31 cellular contexts compared by ENCODE assay signal in the genomic region with DNA sequence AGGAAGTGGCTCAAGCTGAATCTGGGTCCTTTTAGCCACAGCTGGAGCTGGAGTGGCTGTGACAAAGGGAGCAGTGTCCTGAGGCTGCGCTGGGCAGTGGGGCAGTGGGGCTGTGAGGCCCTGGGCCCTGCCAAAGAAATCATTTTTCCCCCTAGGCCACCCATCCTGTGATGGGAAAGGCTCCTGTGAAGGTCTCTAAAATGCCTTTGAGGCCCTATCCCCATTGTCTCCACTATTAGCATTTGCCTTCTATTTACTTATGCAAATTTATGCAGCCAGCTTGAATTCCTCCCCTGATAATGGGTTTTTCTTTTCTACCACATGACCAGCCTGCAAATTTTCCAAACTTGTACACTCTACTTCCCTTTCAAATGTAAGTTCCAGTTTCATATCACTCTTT.
DNase-seq lines count a peak whose midpoint lies in the region; ATAC-seq, FAIRE-seq and TF ChIP-seq lines count a peak whose summit lies in the region.
"Had no signal": no experiment of that assay in that cellular context is flagged by ENCODE, and none has a peak within 500 bp of the region (broad histone marks: within the 10 kb centered on the region; RNA-seq: fewer than 3 reads in every experiment).

No MANE protein-coding gene starts in this region.

- H3K4me2 ChIP-seq in H9 (ENCODE audit: insufficient read depth, insufficient read length, low read length) (no peak overlapping the region), neuronal stem cell (ENCODE audit: insufficient read depth, low read length, poor library complexity, severe bottlenecking) (no peak overlapping the region)

- no peak for TF ChIP-seq EP300 in tibial nerve (IDR thresholded peaks at IDR 0.05)

- H3K18ac ChIP-seq in H9 (ENCODE audit: insufficient read length, low read depth, low read length) (no peak overlapping the region), neuronal stem cell (ENCODE audit: low read length) (peak overlapping the region; percentile 6)

- no peak for TF ChIP-seq POLR2A in tibial nerve (IDR thresholded peaks at IDR 0.05)

- WGBS in H9 (ENCODE audit: extremely low coverage, insufficient read length, low lambda C conversion rate) = no CpG with 5 or more reads among the region's 1 CpG
- WGBS in neuronal stem cell (ENCODE audit: extremely low coverage in 2 of 2, insufficient read length in 2 of 2, insufficient replicate concordance in 1 of 2), 2 donors = no CpG with 5 or more reads among the region's 1 CpG
- WGBS in small intestine, 3 donors = 23 to 64% (median 37%) methylated on average over 1 of the region's 1 CpG
- 43 to 70% methylated on average over 1 of the region's 1 CpG for WGBS in tibial nerve, 2 donors

- POLR2A ChIA-PET in WTC11 (lab: Charles Lee) = interaction anchor here (0.6 to 0.7 kb wide), 2 partner anchors 542 to 1871 kb away, joined by 3 read pairs; no protein-coding TSS in a partner anchor

- H3K9me3 Mint-ChIP-seq in H9 (peaks cover 33 to 41% of the 10 kb centered on the region in 2 experiments), WTC11 (peaks cover 37% of the 10 kb centered on the region)

- H3K9ac ChIP-seq in H9 (ENCODE audit: extremely low read depth, insufficient read length, low read length) (no peak overlapping the region), neuronal stem cell (ENCODE audit: low read depth, low read length, poor library complexity) (no peak overlapping the region)

- no peak overlapping the region for H3K4me3 Mint-ChIP-seq in H9
- no peak overlapping the region for H3K4me3 Mint-ChIP-seq in WTC11
- H3K4me3 Mint-ChIP-seq: B cell; CD8-positive, alpha-beta T cell had no signal

- H3K36me3 ChIP-seq in neuronal stem cell (replicated peaks in 1 of 2; ENCODE audit: control insufficient read depth in 2 of 2, insufficient read depth in 2 of 2, low read length in 2 of 2) (no peaks in the 10 kb centered on the region), small intestine (ENCODE audit: control insufficient read depth in 2 of 2, insufficient read depth in 2 of 2, low read length in 2 of 2) (no peaks in the 10 kb centered on the region), tibial nerve (no peaks in the 10 kb centered on the region)

- no peaks in the 10 kb centered on the region for H3K23me2 ChIP-seq in H9 (ENCODE audit: insufficient read length, low read depth, low read length, poor library complexity, severe bottlenecking)

- H3K27ac Mint-ChIP-seq in H9 = no peak overlapping the region
- no peak overlapping the region for H3K27ac Mint-ChIP-seq in WTC11
- H3K27ac Mint-ChIP-seq: B cell; CD8-positive, alpha-beta T cell had no signal

- H3K14ac ChIP-seq in H9 (ENCODE audit: insufficient read depth, low read length) (no peak overlapping the region), neuronal stem cell (ENCODE audit: low read length) (peak overlapping the region; percentile 25)

- H3K79me1 ChIP-seq in H9 (ENCODE audit: insufficient read depth, low read depth, low read length, poor library complexity, severe bottlenecking) = no peaks in the 10 kb centered on the region
- no peaks in the 10 kb centered on the region for H3K79me1 ChIP-seq in neuronal stem cell (ENCODE audit: low read depth, low read length)

- H3K4ac ChIP-seq in H9 (ENCODE audit: low read depth, low read length) (no peak overlapping the region), neuronal stem cell (ENCODE audit: low read length) (no peak overlapping the region)

- H2BK12ac ChIP-seq in H9 (ENCODE audit: insufficient read length, low read depth, low read length) (no peak overlapping the region), neuronal stem cell (ENCODE audit: low read length) (no peak overlapping the region)

- H2BK15ac ChIP-seq in H9 (ENCODE audit: low read depth, low read length) = no peak overlapping the region
- no peak overlapping the region for H2BK15ac ChIP-seq in neuronal stem cell (ENCODE audit: low read length)

- H3K27me3 ChIP-seq in H9 (ENCODE audit: insufficient read depth, low read length) (peaks cover 37% of the 10 kb centered on the region; the same call in 1 of the 2 replicates), neuronal stem cell (ENCODE audit: control insufficient read depth in 3 of 3, insufficient read depth in 3 of 3, low read depth in 1 of 3, low read length in 3 of 3) (no peaks in the 10 kb centered on the region), small intestine (ENCODE audit: control insufficient read depth in 2 of 2, insufficient read depth in 2 of 2, low read length in 2 of 2) (no peaks in the 10 kb centered on the region), tibial nerve (no peaks in the 10 kb centered on the region)

- H3K9me3 ChIP-seq in H9 (ENCODE audit: control insufficient read depth, low read depth, low read length) (peaks cover 4% of the 10 kb centered on the region), neuronal stem cell (replicated peaks in 1 of 2; ENCODE audit: control insufficient read depth in 2 of 2, insufficient read depth in 1 of 2, low read depth in 1 of 2, low read length in 2 of 2) (no peaks in the 10 kb centered on the region), small intestine (ENCODE audit: control insufficient read depth, low read depth) (no peaks in the 10 kb centered on the region), tibial nerve (peaks cover 0 to 4% (median 0%) of the 10 kb centered on the region in 4 donors)

- H3K79me2 ChIP-seq in H9 (ENCODE audit: insufficient read depth, low read length) = no peaks in the 10 kb centered on the region

- no peaks in the 10 kb centered on the region for H3K4me1 ChIP-seq in H9 (ENCODE audit: insufficient read depth, low read length)
- no peaks in the 10 kb centered on the region for H3K4me1 ChIP-seq in neuronal stem cell (ENCODE audit: control insufficient read depth in 2 of 2, insufficient read depth in 1 of 2, low read depth in 1 of 2, low read length in 2 of 2)
- H3K4me1 ChIP-seq in small intestine (ENCODE audit: control insufficient read depth in 2 of 2, insufficient read depth in 1 of 2, low read depth in 1 of 2, low read length in 1 of 2) = no peaks in the 10 kb centered on the region
- no peaks in the 10 kb centered on the region for H3K4me1 ChIP-seq in tibial nerve

- H3K4me1 Mint-ChIP-seq in H9 (peaks cover 6 to 7% of the 10 kb centered on the region in 2 experiments), WTC11 (peaks cover 9% of the 10 kb centered on the region)
- H3K4me1 Mint-ChIP-seq: B cell had no signal

- no peak overlapping the region for H3T11ph ChIP-seq in H9 (ENCODE audit: low read length)

- H4K20me1 ChIP-seq in H9 (ENCODE audit: control insufficient read depth, insufficient read depth, insufficient read length) = no peaks in the 10 kb centered on the region

- no peak overlapping the region for H2BK120ac ChIP-seq in H9 (ENCODE audit: low read depth, low read length, poor library complexity, severe bottlenecking)
- H2BK120ac ChIP-seq in neuronal stem cell (ENCODE audit: low read depth, low read length) = no peak overlapping the region

- H2BK20ac ChIP-seq in H9 (ENCODE audit: low read depth, low read length, poor library complexity, severe bottlenecking) = no peak overlapping the region

- CTCF ChIA-PET in WTC11 (lab: Charles Lee) = no interaction called here

- H2AK5ac ChIP-seq in H9 (ENCODE audit: insufficient read length, low read length) (no peak overlapping the region), neuronal stem cell (ENCODE audit: low read depth, low read length) (no peak overlapping the region)

- no peak overlapping the region for H3K56ac ChIP-seq in H9 (ENCODE audit: insufficient read length, low read depth, low read length)

- TF ChIP-seq CTCF in H9 (conservative IDR thresholded peaks at IDR 0.05) (no peak), WTC11 (IDR thresholded peaks at IDR 0.05) (no peak), tibial nerve (IDR thresholded peaks at IDR 0.05) (no peak)

- DNase-seq in H9 (peak; percentile 34), WTC11 (ENCODE audit: low spot score) (peak; percentile 18), iPS DF 19.7 (ENCODE audit: low read depth, low spot score) (peak; percentile 3), neuronal stem cell (ENCODE audit: low spot score) (no peak), HuH-7.5 (ENCODE audit: low spot score) (no peak), small intestine (no peak), tibial nerve (ENCODE audit: low spot score in 2 of 2) (no peak)
- DNase-seq: Caco-2; CD8-positive, alpha-beta T cell; DMS 273 treated with DMSO at 0.1 percent for 48 hours; DMS79; EL; GF-D8; Kasumi-1; NCI-H1092 treated with DMSO at 0.1 percent for 48 hours; NCI-H1436; NCI-H187; NCI-H2081 treated with DMSO at 0.1 percent for 48 hours; NCI-H2171; NCI-H226; NCI-H510A; NCI-H69; SHP77 had no signal

- peaks cover 6 to 25% (median 13%) of the 10 kb centered on the region in 3 experiments for H3K36me3 Mint-ChIP-seq in H9 (ENCODE audit: insufficient read depth in 1 of 3, low read depth in 3 of 3)
- peaks cover 14% of the 10 kb centered on the region for H3K36me3 Mint-ChIP-seq in WTC11
- H3K36me3 Mint-ChIP-seq: CD8-positive, alpha-beta T cell had no signal

- H2AFZ ChIP-seq in H9 (ENCODE audit: low read length) = no peak overlapping the region
- H2AFZ ChIP-seq in neuronal stem cell (ENCODE audit: low read length) = no peak overlapping the region

- H3K27me3 Mint-ChIP-seq in H9 (ENCODE audit: low read depth) = peaks cover 89% of the 10 kb centered on the region
- peaks cover 97% of the 10 kb centered on the region for H3K27me3 Mint-ChIP-seq in WTC11 (ENCODE audit: low read depth)
- H3K27me3 Mint-ChIP-seq: B cell had no signal

- H3K27ac ChIP-seq in H9 (ENCODE audit: insufficient read length, low read depth, low read length) (no peak overlapping the region), neuronal stem cell (replicated peaks; ENCODE audit: low read length) (no peak overlapping the region), small intestine (ENCODE audit: low read depth in 1 of 2, low read length in 1 of 2) (no peak overlapping the region), tibial nerve (no peak overlapping the region)
- H3K27ac ChIP-seq: C4-2B, RWPE1 had no signal

- no peak overlapping the region for H3K4me3 ChIP-seq in neuronal stem cell (ENCODE audit: low read length in 2 of 2)
- no peak overlapping the region for H3K4me3 ChIP-seq in small intestine (ENCODE audit: low read depth in 1 of 2, low read length in 2 of 2)
- no peak overlapping the region for H3K4me3 ChIP-seq in tibial nerve
- H3K4me3 ChIP-seq: K562 had no signal

- no peak overlapping the region for H3K23ac ChIP-seq in H9 (ENCODE audit: insufficient read length, low read depth, low read length)
- H3K23ac ChIP-seq in neuronal stem cell (ENCODE audit: low read depth, low read length, poor library complexity) = no peak overlapping the region

- FAIRE-seq in small intestine (lab: Jason Lieb, UNC) = no peak
- FAIRE-seq: GM12891, H54, HepG2, K562 had no signal

- no peak overlapping the region for H4K5ac ChIP-seq in H9 (ENCODE audit: insufficient read length, low read depth, low read length)

- H2BK5ac ChIP-seq in H9 (ENCODE audit: insufficient read length, low read length) = no peak overlapping the region
- H2BK5ac ChIP-seq in neuronal stem cell (ENCODE audit: low read length) = no peak overlapping the region

- H4K8ac ChIP-seq in H9 (replicated peaks; ENCODE audit: insufficient read length, low read depth, low read length) (no peak overlapping the region), neuronal stem cell (ENCODE audit: low read depth, low read length) (no peak overlapping the region)

- ATAC-seq in WTC11 = peak; percentile 92
- ATAC-seq: CD8-positive, alpha-beta T cell; HepG2; K562; Panc1 had no signal

- no peak overlapping the region for H4K91ac ChIP-seq in H9 (ENCODE audit: insufficient read length, low read depth, low read length)
- H4K91ac ChIP-seq in neuronal stem cell (ENCODE audit: low read depth, low read length, poor library complexity) = no peak overlapping the region

Comparison
In these comparisons a context has a peak if more than half of its experiments do, and no peak if none do; other contexts are left out.
1. DNase-seq: peak in H9 (single experiment), WTC11 (single experiment) and iPS DF 19.7 (single experiment); none in neuronal stem cell (single experiment), HuH-7.5 (single experiment), small intestine (single experiment) and tibial nerve (0 of 2).